In genomic region chr14:27015046-27015445, GRCh38 we compare ENCODE assay signal across 31 cellular contexts.
"Had no signal": no experiment of that assay in that cellular context is flagged by ENCODE, and none has a peak within 500 bp of the region (broad histone marks: within the 10 kb centered on the region; RNA-seq: fewer than 3 reads in every experiment).

No MANE protein-coding gene starts in this region.

- DNase-seq: activated CD4-positive, alpha-beta T cell treated with anti-CD3 and anti-CD28 coated beads, Interleukin-2, amount 10 ng/mL, durations not matched to agents 24 days and 14 days; activated CD4-positive, alpha-beta T cell treated with anti-CD3 and anti-CD28 coated beads, Interleukin-2, amount 50 U/mL, for 4 hours; activated CD8-positive, alpha-beta T cell treated with anti-CD3 and anti-CD28 coated beads, Interleukin-2, amount 10 ng/mL, durations not matched to agents 7 days and 5 days; activated gamma-delta T cell treated with Interleukin-2 at 50 U/mL for 16 hours; activated naive CD4-positive, alpha-beta T cell treated with anti-CD3 and anti-CD28 coated beads for 36 hours; activated T-cell treated with anti-CD3 and anti-CD28 coated beads, Interleukin-2, amount 50 U/mL, for 24 hours; adrenal gland; body of pancreas; Karpas-422; KBM-7; NCI-H1048; NCI-H1105 treated with DMSO at 0.1 percent for 48 hours; NCI-H1436; NCI-H1694; NCI-H1930; NCI-H2171; NCI-H510A; NCI-H526; NCI-H748 treated with DMSO at 0.1 percent for 48 hours; PC-9; SIG-M5; SW 1271; T-helper 1 cell; T-helper 2 cell; T-helper 9 cell had no signal

- FAIRE-seq: astrocyte, RCC 7860 had no signal

- ATAC-seq: activated CD8-positive, alpha-beta T cell treated with anti-CD3 and anti-CD28 coated beads, Interleukin-2, amount 10 ng/mL, durations not matched to agents 7 days and 5 days; activated naive CD4-positive, alpha-beta T cell treated with anti-CD3 and anti-CD28 coated beads, Interleukin-2, amount 50 U/mL, for 72 hours; body of pancreas; Right ventricle myocardium inferior had no signal

- H3K4me1 ChIP-seq: adrenal gland, body of pancreas, breast epithelium had no signal

- H3K27ac ChIP-seq: adrenal gland, body of pancreas, breast epithelium, PC-9, RWPE1 had no signal

- H3K4me3 ChIP-seq: adrenal gland, body of pancreas, breast epithelium, PC-9 had no signal

- H3K9me3 Mint-ChIP-seq: activated naive CD4-positive, alpha-beta T cell treated with anti-CD3 and anti-CD28 coated beads for 36 hours had no signal

- H3K4me3 Mint-ChIP-seq: activated CD4-positive, alpha-beta T cell treated with anti-CD3 and anti-CD28 coated beads, Interleukin-2, amount 10 ng/mL, durations not matched to agents 24 days and 14 days; activated CD8-positive, alpha-beta T cell treated with anti-CD3 and anti-CD28 coated beads, Interleukin-2, amount 10 ng/mL, durations not matched to agents 7 days and 5 days; activated naive CD4-positive, alpha-beta T cell treated with anti-CD3 and anti-CD28 coated beads for 36 hours; activated T-cell treated with anti-CD3 and anti-CD28 coated beads, Interleukin-2, amount 50 U/mL, for 24 hours had no signal

- H3K9me3 ChIP-seq: adrenal gland, body of pancreas, breast epithelium had no signal

- H3K36me3 ChIP-seq: adrenal gland, breast epithelium had no signal

- H3K4me1 Mint-ChIP-seq: activated CD4-positive, alpha-beta T cell treated with anti-CD3 and anti-CD28 coated beads, Interleukin-2, amount 10 ng/mL, durations not matched to agents 24 days and 14 days had no signal

- H3K27ac Mint-ChIP-seq: activated CD4-positive, alpha-beta T cell treated with anti-CD3 and anti-CD28 coated beads, Interleukin-2, amount 10 ng/mL, durations not matched to agents 24 days and 14 days; activated CD8-positive, alpha-beta T cell treated with anti-CD3 and anti-CD28 coated beads, Interleukin-2, amount 10 ng/mL, durations not matched to agents 7 days and 5 days; activated naive CD4-positive, alpha-beta T cell treated with anti-CD3 and anti-CD28 coated beads for 36 hours; activated naive CD4-positive, alpha-beta T cell treated with anti-CD3 and anti-CD28 coated beads, Interleukin-2, amount 50 U/mL, for 72 hours; activated T-cell treated with anti-CD3 and anti-CD28 coated beads, Interleukin-2, amount 50 U/mL, for 24 hours had no signal

- H3K27me3 Mint-ChIP-seq: activated CD4-positive, alpha-beta T cell treated with anti-CD3 and anti-CD28 coated beads, Interleukin-2, amount 10 ng/mL, durations not matched to agents 24 days and 14 days; activated T-cell treated with anti-CD3 and anti-CD28 coated beads, Interleukin-2, amount 50 U/mL, for 24 hours had no signal

- H3K27me3 ChIP-seq: adrenal gland, body of pancreas, breast epithelium had no signal

- H3K36me3 Mint-ChIP-seq: activated naive CD4-positive, alpha-beta T cell treated with anti-CD3 and anti-CD28 coated beads, Interleukin-2, amount 50 U/mL, for 72 hours had no signal
